1 cellular context compared by ENCODE assay signal in the genomic region with DNA sequence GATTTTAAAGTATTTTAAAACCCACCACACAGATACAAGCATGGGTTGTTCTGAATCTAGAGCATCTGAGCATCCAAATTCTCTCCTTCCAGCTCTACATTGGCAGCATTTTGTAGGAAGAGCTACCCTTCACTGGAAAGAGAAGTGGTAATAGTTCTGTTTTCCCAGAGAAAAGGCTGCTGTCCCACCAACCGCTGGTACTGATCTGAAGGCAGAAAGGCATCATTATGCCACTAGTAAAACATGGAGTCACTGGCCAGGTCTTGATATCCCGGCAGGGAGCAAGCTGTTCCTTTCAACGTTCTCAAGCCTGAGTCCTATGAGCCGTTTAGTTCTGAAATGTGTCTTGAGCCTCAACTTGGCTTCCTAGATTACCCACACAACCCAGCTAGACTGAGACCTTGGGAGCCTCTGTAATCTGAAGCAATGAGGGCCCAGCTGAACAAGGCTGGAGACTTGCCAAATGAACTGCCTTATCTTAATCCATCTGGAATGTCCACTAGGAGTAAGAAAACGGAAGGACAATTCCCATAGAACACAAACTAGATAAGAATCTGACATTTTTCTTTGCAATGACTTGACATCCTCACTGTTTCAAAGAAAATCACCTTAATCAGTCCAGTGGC.
TF ChIP-seq lines count a peak whose summit lies in the region.

No MANE protein-coding gene starts in this region.

TF ChIP-seq in IMR-90, 13 proteins besides CTCF, POLR2A, EP300 and RAD21 (continued from another document):
- TF ChIP-seq, protein P1, sequence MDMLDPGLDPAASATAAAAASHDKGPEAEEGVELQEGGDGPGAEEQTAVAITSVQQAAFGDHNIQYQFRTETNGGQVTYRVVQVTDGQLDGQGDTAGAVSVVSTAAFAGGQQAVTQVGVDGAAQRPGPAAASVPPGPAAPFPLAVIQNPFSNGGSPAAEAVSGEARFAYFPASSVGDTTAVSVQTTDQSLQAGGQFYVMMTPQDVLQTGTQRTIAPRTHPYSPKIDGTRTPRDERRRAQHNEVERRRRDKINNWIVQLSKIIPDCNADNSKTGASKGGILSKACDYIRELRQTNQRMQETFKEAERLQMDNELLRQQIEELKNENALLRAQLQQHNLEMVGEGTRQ (IDR thresholded peaks at IDR 0.05; ENCODE audit: low read depth, low read length), result no peak
- TF ChIP-seq, protein P2, sequence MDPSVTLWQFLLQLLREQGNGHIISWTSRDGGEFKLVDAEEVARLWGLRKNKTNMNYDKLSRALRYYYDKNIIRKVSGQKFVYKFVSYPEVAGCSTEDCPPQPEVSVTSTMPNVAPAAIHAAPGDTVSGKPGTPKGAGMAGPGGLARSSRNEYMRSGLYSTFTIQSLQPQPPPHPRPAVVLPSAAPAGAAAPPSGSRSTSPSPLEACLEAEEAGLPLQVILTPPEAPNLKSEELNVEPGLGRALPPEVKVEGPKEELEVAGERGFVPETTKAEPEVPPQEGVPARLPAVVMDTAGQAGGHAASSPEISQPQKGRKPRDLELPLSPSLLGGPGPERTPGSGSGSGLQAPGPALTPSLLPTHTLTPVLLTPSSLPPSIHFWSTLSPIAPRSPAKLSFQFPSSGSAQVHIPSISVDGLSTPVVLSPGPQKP (IDR thresholded peaks at IDR 0.05; ENCODE audit: borderline replicate concordance, low read depth, low read length), result no peak
- TF ChIP-seq CEBPB (IDR thresholded peaks at IDR 0.05; ENCODE audit: low read depth, low read length) (no peak), FOS (IDR thresholded peaks at IDR 0.05; ENCODE audit: low read depth, low read length) (no peak), RCOR1 (IDR thresholded peaks at IDR 0.05; ENCODE audit: insufficient replicate concordance, low read length) (no peak), MAFK (IDR thresholded peaks at IDR 0.05; ENCODE audit: low read depth, low read length) (no peak)
